In genomic region chr4:183288955-183289354, GRCh38 we compare ENCODE assay signal across 1 cellular context.
TF ChIP-seq lines count a peak whose summit lies in the region.

No MANE protein-coding gene starts in this region.

TF ChIP-seq in GM12878, 131 proteins besides CTCF, POLR2A, EP300 and RAD21 (continued from another document):
- TF ChIP-seq IRF3 (IDR thresholded peaks at IDR 0.05) (no peak), JUND (IDR thresholded peaks at IDR 0.05; ENCODE audit: low read depth, low read length) (no peak), SREBF2 (IDR thresholded peaks at IDR 0.05; ENCODE audit: low read length) (no peak), EZH2 (IDR thresholded peaks at IDR 0.05; ENCODE audit: borderline replicate concordance, control insufficient read depth, low read depth, low read length) (no peak), TBL1XR1 (IDR thresholded peaks at IDR 0.05; ENCODE audit: low read depth, low read length) (no peak), ZBTB33 (IDR thresholded peaks at IDR 0.05) (no peak), JUNB (IDR thresholded peaks at IDR 0.05) (no peak), BMI1 (IDR thresholded peaks at IDR 0.05; ENCODE audit: borderline replicate concordance) (no peak), MEF2A (IDR thresholded peaks at IDR 0.05; ENCODE audit: insufficient read depth, low read depth, low read length) (no peak), CBX5 (IDR thresholded peaks at IDR 0.05; ENCODE audit: low read depth) (no peak), FOXK2 (IDR thresholded peaks at IDR 0.05) (no peak), ZNF207 (IDR thresholded peaks at IDR 0.05; ENCODE audit: borderline replicate concordance) (no peak)
TF ChIP-seq in GM12878: peak in this region for 0.
